Comparison of ENCODE assay signal across 26 cellular contexts in the genomic region with DNA sequence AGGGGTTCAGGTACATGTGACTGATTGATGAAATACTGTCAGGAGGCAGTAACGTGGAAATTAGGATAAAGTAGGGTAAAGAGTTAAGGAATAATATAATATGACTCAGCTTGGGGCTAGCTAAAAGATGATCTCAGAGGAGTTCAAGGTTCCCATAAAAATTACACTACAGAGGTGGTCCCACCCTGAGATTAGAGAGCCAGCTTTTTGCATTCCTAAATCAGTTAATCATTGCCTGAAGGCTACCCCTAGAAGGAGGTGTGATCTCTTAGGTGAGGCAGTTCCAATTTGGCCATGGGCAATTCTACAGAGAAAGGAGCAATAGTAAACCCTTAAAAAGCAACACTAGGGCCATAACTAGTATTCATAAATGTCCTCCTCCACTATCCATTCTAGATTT. TPM values are rescaled to one million over a fixed set of nuclear protein-coding genes. Genes with fewer than 3 reads are reported as not detected.
DNase-seq lines count a peak whose midpoint lies in the region; ATAC-seq, FAIRE-seq and TF ChIP-seq lines count a peak whose summit lies in the region.
"Had no signal": no experiment of that assay in that cellular context is flagged by ENCODE, and none has a peak within 500 bp of the region (broad histone marks: within the 10 kb centered on the region; RNA-seq: fewer than 3 reads in every experiment).

No MANE protein-coding gene starts in this region.

- no peaks in the 10 kb centered on the region for H3K36me3 ChIP-seq in bronchial epithelial cell (ENCODE audit: control insufficient read depth, insufficient read depth, low read length)
- no peaks in the 10 kb centered on the region for H3K36me3 ChIP-seq in mesendoderm (ENCODE audit: control insufficient read depth, insufficient read depth, low read length)

- H3K27ac ChIP-seq in mesendoderm (ENCODE audit: low read depth, low read length), result no peak overlapping the region

- H3K4me2 ChIP-seq in mesendoderm (ENCODE audit: low read length), result no peak overlapping the region

- H2AK5ac ChIP-seq in mesendoderm (ENCODE audit: low read length), result no peak overlapping the region

- H3K4me3 ChIP-seq in bronchial epithelial cell (ENCODE audit: low read depth, low read length), result no peak overlapping the region
- no peak overlapping the region for H3K4me3 ChIP-seq in mesendoderm (ENCODE audit: low read length)

- ATAC-seq in GM21529 (IDR thresholded peaks at IDR 0.05; ENCODE audit: unreplicated experiment) (no peak), left colon (no peak), GM19397 (IDR thresholded peaks at IDR 0.05; ENCODE audit: unreplicated experiment) (no peak)

- no peak overlapping the region for H2BK5ac ChIP-seq in mesendoderm (ENCODE audit: low read length)

- no peaks in the 10 kb centered on the region for H3K27me3 ChIP-seq in bronchial epithelial cell (ENCODE audit: control insufficient read depth, insufficient read depth, low read length)
- H3K27me3 ChIP-seq in mesendoderm (ENCODE audit: insufficient read depth, low read length, poor library complexity), result no peaks in the 10 kb centered on the region

- no peak overlapping the region for H3K18ac ChIP-seq in mesendoderm (ENCODE audit: low read length)

- H3K4ac ChIP-seq in mesendoderm (ENCODE audit: low read depth, low read length), result no peak overlapping the region

- no peak for TF ChIP-seq CTCF in bronchial epithelial cell (IDR thresholded peaks at IDR 0.05; ENCODE audit: insufficient read depth, low read length, severe bottlenecking)

- H3K79me2 ChIP-seq in mesendoderm (ENCODE audit: control insufficient read depth, insufficient read depth, low read length), result no peaks in the 10 kb centered on the region

- no peak overlapping the region for H3K23ac ChIP-seq in mesendoderm (ENCODE audit: low read length)

- no peak overlapping the region for H4K5ac ChIP-seq in mesendoderm (ENCODE audit: low read length)

- intact Hi-C loops in left colon (cut with DNase I, micrococcal nuclease), result no loop called here

- H4K8ac ChIP-seq in mesendoderm (ENCODE audit: low read depth, low read length), result no peak overlapping the region

- no peak for FAIRE-seq in bronchial epithelial cell (lab: Jason Lieb, UNC)
- FAIRE-seq: GM18507 had no signal

- no peak overlapping the region for H3K9ac ChIP-seq in mesendoderm (ENCODE audit: low read length)

- no CpG with 5 or more reads among the region's 1 CpG for WGBS in mesendoderm (ENCODE audit: extremely low coverage, insufficient coverage, low lambda C conversion rate)

- no peak overlapping the region for H2BK15ac ChIP-seq in mesendoderm (replicated peaks; ENCODE audit: low read depth)

- DNase-seq in EL (peak; percentile 41), LoVo (ENCODE audit: low spot score) (peak; percentile 73), bronchial epithelial cell (ENCODE audit: low read depth) (peak; percentile 35), mesendoderm (peak; percentile 42), DMS 273 treated with DMSO at 0.1 percent for 48 hours (lab: John Stamatoyannopoulos, UW) (no peak), left colon (no peak)
- DNase-seq: CD4-positive, alpha-beta T cell; COR-L47; DMS79 treated with DMSO at 0.1 percent for 48 hours; GDM1; H7; HFFc6; KBM-7; NCI-H1105 treated with DMSO at 0.1 percent for 48 hours; NCI-H1694; NCI-H2081; NCI-H2171; NCI-H446; NCI-H526; OCI-M1; SHP77 had no signal

- H2BK120ac ChIP-seq in mesendoderm (ENCODE audit: low read depth, low read length), result no peak overlapping the region

- H3K79me1 ChIP-seq in mesendoderm (ENCODE audit: low read length), result no peaks in the 10 kb centered on the region

- no peaks in the 10 kb centered on the region for H3K4me1 ChIP-seq in mesendoderm (ENCODE audit: control insufficient read depth, low read depth, low read length)

- H3K56ac ChIP-seq in mesendoderm (ENCODE audit: low read length), result no peak overlapping the region

RNA-seq across cellular contexts. Expression of gene LIPJ, which starts 5.9 kb away (rescaled TPM):
- total RNA-seq in bronchial epithelial cell (not detected in 2 replicates), left colon (under 1 TPM; 0.14 to 0.15 TPM)
- 0.04 TPM for polyA plus RNA-seq in mesendoderm (2013, experiment 1 of 2)
- 0.10 TPM for polyA plus RNA-seq in mesendoderm (2013, experiment 2 of 2)
- total RNA-seq: CD4-positive, alpha-beta T cell; H7; HFFc6; HT1080 had no signal
- polyA plus RNA-seq: BJ had no signal

RNA-seq across cellular contexts. Expression of gene RNLS, which starts 9.3 kb away (rescaled TPM):
- total RNA-seq in bronchial epithelial cell (6.7 and 8.7 TPM in 2 replicates), left colon (10 to 100 TPM; 15.0 to 18.6 TPM)
- polyA plus RNA-seq in mesendoderm (2013, experiment 1 of 2), result 6.7 TPM
- polyA plus RNA-seq in mesendoderm (2013, experiment 2 of 2), result 6.6 TPM

Comparison
In these comparisons a context has a peak if more than half of its experiments do, and no peak if none do; other contexts are left out.
1. DNase-seq: peak in EL (single experiment), LoVo (single experiment), bronchial epithelial cell (single experiment) and mesendoderm (single experiment); none in DMS 273 treated with DMSO at 0.1 percent for 48 hours (single experiment) and left colon (0 of 2).